Comparison of ENCODE assay signal across 18 cellular contexts in genomic region chr1:244369256-244370057, GRCh38.
DNase-seq lines count a peak whose midpoint lies in the region; ATAC-seq and TF ChIP-seq lines count a peak whose summit lies in the region.
"Had no signal": no experiment of that assay in that cellular context is flagged by ENCODE, and none has a peak within 500 bp of the region (broad histone marks: within the 10 kb centered on the region; RNA-seq: fewer than 3 reads in every experiment).

No MANE protein-coding gene starts in this region.

- TF ChIP-seq CTCF in mammary epithelial cell (conservative IDR thresholded peaks at IDR 0.05 in 1 of 2, IDR thresholded peaks at IDR 0.05 in 1 of 2; ENCODE audit: extremely low read depth in 1 of 2, insufficient read depth in 1 of 2, low read depth in 1 of 2, low read length in 2 of 2), result no peak

- no TSS peak for BruUV-seq in mammary epithelial cell (replicated peaks; lab: Mats Ljungman, UMichigan)

- no peaks in the 10 kb centered on the region for H3K27me3 ChIP-seq in mammary epithelial cell (ENCODE audit: insufficient read depth, low read length)
- H3K27me3 ChIP-seq in CD4-positive, alpha-beta memory T cell (ENCODE audit: insufficient read depth, low read length), result no peaks in the 10 kb centered on the region
- H3K27me3 ChIP-seq: ascending aorta had no signal

- H3K4me3 ChIP-seq in mammary epithelial cell (replicated peaks in 1 of 3; ENCODE audit: insufficient read depth in 1 of 3, low read depth in 2 of 3, low read length in 3 of 3), result no peak overlapping the region
- no peak overlapping the region for H3K4me3 ChIP-seq in CD4-positive, alpha-beta memory T cell (ENCODE audit: low read length in 2 of 2)
- H3K4me3 ChIP-seq: ascending aorta, lung had no signal

- no peak for TF ChIP-seq EP300 in Ishikawa (IDR thresholded peaks at IDR 0.05; ENCODE audit: borderline replicate concordance)

- ATAC-seq in memory B cell (ENCODE audit: low read depth) (peak; percentile 10), GM21825 (IDR thresholded peaks at IDR 0.05; ENCODE audit: unreplicated experiment) (no peak)

- H4K20me1 ChIP-seq in mammary epithelial cell (ENCODE audit: insufficient read depth, low read length), result no peaks in the 10 kb centered on the region

- H3K4me1 ChIP-seq in mammary epithelial cell (ENCODE audit: insufficient read depth, low read length), result peaks cover 17% of the 10 kb centered on the region
- no peaks in the 10 kb centered on the region for H3K4me1 ChIP-seq in CD4-positive, alpha-beta memory T cell (ENCODE audit: insufficient read depth, low read length)
- H3K4me1 ChIP-seq: ascending aorta had no signal

- no peak overlapping the region for H3K27ac Mint-ChIP-seq in memory B cell
- H3K27ac Mint-ChIP-seq in CD4-positive, alpha-beta memory T cell, result peak overlapping the region in 1 of 7 donors; percentile 26
- H3K27ac Mint-ChIP-seq: activated naive CD4-positive, alpha-beta T cell treated with anti-CD3 and anti-CD28 coated beads for 36 hours; nephron had no signal

- no peaks in the 10 kb centered on the region for H3K4me1 Mint-ChIP-seq in memory B cell
- H3K4me1 Mint-ChIP-seq in CD4-positive, alpha-beta memory T cell, result peaks cover 0 to 3% (median 0%) of the 10 kb centered on the region in 4 donors
- H3K4me1 Mint-ChIP-seq: immature natural killer cell, nephron had no signal

- POLR2A ChIA-PET in CD4-positive, alpha-beta memory T cell (lab: Charles Lee; ENCODE audit: partially characterized antibody), result no interaction called here

- dilution Hi-C loops in mammary epithelial cell (cut with HindIII; ENCODE audit: low sequenced_read_pairs), result no loop called here

- no peak overlapping the region for H3K4me2 ChIP-seq in mammary epithelial cell (ENCODE audit: insufficient read depth, low read depth, low read length)

- peaks cover 2% of the 10 kb centered on the region for H3K9me3 Mint-ChIP-seq in memory B cell
- H3K9me3 Mint-ChIP-seq in CD4-positive, alpha-beta memory T cell, result peaks cover 0 to 12% (median 6%) of the 10 kb centered on the region in 8 donors
- H3K9me3 Mint-ChIP-seq: immature natural killer cell had no signal

- H3K79me2 ChIP-seq in mammary epithelial cell (ENCODE audit: insufficient read depth, low read length), result no peaks in the 10 kb centered on the region

- TF ChIP-seq RAD21 in Ishikawa (IDR thresholded peaks at IDR 0.05; ENCODE audit: low read depth), result no peak

- peak overlapping the region; percentile 25 for H2AFZ ChIP-seq in mammary epithelial cell (ENCODE audit: low read depth, low read length)

- H3K36me3 ChIP-seq in mammary epithelial cell (ENCODE audit: insufficient read depth, low read length), result no peaks in the 10 kb centered on the region
- H3K36me3 ChIP-seq in CD4-positive, alpha-beta memory T cell (ENCODE audit: insufficient read depth, low read length), result no peaks in the 10 kb centered on the region
- H3K36me3 ChIP-seq: ascending aorta had no signal

- WGBS in mammary epithelial cell (ENCODE audit: low coverage, missing lambda C conversion rate), result 81% methylated on average over 18 of the region's 18 CpGs

- H3K36me3 Mint-ChIP-seq in memory B cell, result peaks cover 2% of the 10 kb centered on the region
- peaks cover 0 to 4% of the 10 kb centered on the region in 2 donors for H3K36me3 Mint-ChIP-seq in CD4-positive, alpha-beta memory T cell
- H3K36me3 Mint-ChIP-seq: immature natural killer cell had no signal

- no peak overlapping the region for H3K9ac ChIP-seq in mammary epithelial cell (ENCODE audit: insufficient read depth, low read length)

- no peaks in the 10 kb centered on the region for H3K27me3 Mint-ChIP-seq in memory B cell
- H3K27me3 Mint-ChIP-seq in CD4-positive, alpha-beta memory T cell, result no peaks in the 10 kb centered on the region

- in situ Hi-C loops in mammary epithelial cell (cut with MboI; ENCODE audit: low sequenced_read_pairs in 2 of 2), result no loop called here

- intact Hi-C loops in mammary epithelial cell (cut with micrococcal nuclease), result no loop called here
- intact Hi-C loops in CD4-positive, alpha-beta memory T cell (cut with micrococcal nuclease), result no loop called here

- peak; percentile 41 for DNase-seq in COR-L47 (lab: John Stamatoyannopoulos, UW)
- no peak for DNase-seq in mammary epithelial cell
- no peak for DNase-seq in memory B cell (ENCODE audit: low spot score in 2 of 2)
- no peak for DNase-seq in OCI-M2 (lab: John Stamatoyannopoulos, UW; ENCODE audit: unreplicated experiment)
- no peak for DNase-seq in CD4-positive, alpha-beta memory T cell
- no peak for DNase-seq in C1 segment of cervical spinal cord (lab: John Stamatoyannopoulos, UW)
- DNase-seq: activated CD4-positive, alpha-beta T cell treated with anti-CD3 and anti-CD28 coated beads for 4 hours; activated CD8-positive, alpha-beta memory T cell treated with anti-CD3 and anti-CD28 coated beads, Interleukin-2, amount 50 U/mL, for 4 hours; activated naive CD4-positive, alpha-beta T cell treated with anti-CD3 and anti-CD28 coated beads for 36 hours; DMS79; immature natural killer cell; NCI-H2227 treated with DMSO at 0.1 percent for 48 hours; T1000 had no signal

- no peak overlapping the region for H3K27ac ChIP-seq in mammary epithelial cell (ENCODE audit: insufficient read depth, low read depth, low read length)
- no peak overlapping the region for H3K27ac ChIP-seq in CD4-positive, alpha-beta memory T cell (ENCODE audit: low read depth, low read length)
- H3K27ac ChIP-seq: ascending aorta had no signal

- H3K4me3 Mint-ChIP-seq in memory B cell, result no peak overlapping the region
- H3K4me3 Mint-ChIP-seq in CD4-positive, alpha-beta memory T cell, result no peak overlapping the region
- H3K4me3 Mint-ChIP-seq: activated naive CD4-positive, alpha-beta T cell treated with anti-CD3 and anti-CD28 coated beads for 36 hours; immature natural killer cell; nephron had no signal

- CTCF ChIA-PET in mammary epithelial cell (lab: Charles Lee; ENCODE audit: low non-redundant PET), result no interaction called here
- CTCF ChIA-PET in CD4-positive, alpha-beta memory T cell (lab: Charles Lee; ENCODE audit: partially characterized antibody), result no interaction called here

- H3K9me3 ChIP-seq in mammary epithelial cell (replicated peaks; ENCODE audit: insufficient read depth, low read length), result no peaks in the 10 kb centered on the region
- H3K9me3 ChIP-seq in CD4-positive, alpha-beta memory T cell (ENCODE audit: control insufficient read depth in 1 of 2, low read length in 2 of 2), result no peaks in the 10 kb centered on the region
- H3K9me3 ChIP-seq: ascending aorta had no signal

TF ChIP-seq in Ishikawa, 13 proteins besides CTCF, POLR2A, EP300 and RAD21:
- TF ChIP-seq YY1 (IDR thresholded peaks at IDR 0.05; ENCODE audit: low read depth) (0 out of 2 replicates have a peak, but pooled peaks have one; percentile 54), CREB1 (IDR thresholded peaks at IDR 0.05; ENCODE audit: low read depth) (no peak), EGR1 (IDR thresholded peaks at IDR 0.05) (no peak), ZBTB7A (IDR thresholded peaks at IDR 0.05; ENCODE audit: low read depth) (no peak), TAF1 (IDR thresholded peaks at IDR 0.05; ENCODE audit: low read depth) (no peak), CEBPB (IDR thresholded peaks at IDR 0.05) (no peak; the same call in 1 of the 2 replicates), NFIC (IDR thresholded peaks at IDR 0.05) (no peak), MAX (IDR thresholded peaks at IDR 0.05) (peak; percentile 74), TCF12 (IDR thresholded peaks at IDR 0.05; ENCODE audit: low read depth) (0 out of 2 replicates have a peak, but pooled peaks have one; percentile 10), TEAD4 (IDR thresholded peaks at IDR 0.05) (no peak), FOXM1 (IDR thresholded peaks at IDR 0.05; ENCODE audit: borderline replicate concordance, low read depth) (no peak)
- TF ChIP-seq, protein P1, sequence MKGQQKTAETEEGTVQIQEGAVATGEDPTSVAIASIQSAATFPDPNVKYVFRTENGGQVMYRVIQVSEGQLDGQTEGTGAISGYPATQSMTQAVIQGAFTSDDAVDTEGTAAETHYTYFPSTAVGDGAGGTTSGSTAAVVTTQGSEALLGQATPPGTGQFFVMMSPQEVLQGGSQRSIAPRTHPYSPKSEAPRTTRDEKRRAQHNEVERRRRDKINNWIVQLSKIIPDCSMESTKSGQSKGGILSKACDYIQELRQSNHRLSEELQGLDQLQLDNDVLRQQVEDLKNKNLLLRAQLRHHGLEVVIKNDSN (IDR thresholded peaks at IDR 0.05), result peak; percentile 41; the same call in 1 of the 2 replicates
- TF ChIP-seq, protein P2, sequence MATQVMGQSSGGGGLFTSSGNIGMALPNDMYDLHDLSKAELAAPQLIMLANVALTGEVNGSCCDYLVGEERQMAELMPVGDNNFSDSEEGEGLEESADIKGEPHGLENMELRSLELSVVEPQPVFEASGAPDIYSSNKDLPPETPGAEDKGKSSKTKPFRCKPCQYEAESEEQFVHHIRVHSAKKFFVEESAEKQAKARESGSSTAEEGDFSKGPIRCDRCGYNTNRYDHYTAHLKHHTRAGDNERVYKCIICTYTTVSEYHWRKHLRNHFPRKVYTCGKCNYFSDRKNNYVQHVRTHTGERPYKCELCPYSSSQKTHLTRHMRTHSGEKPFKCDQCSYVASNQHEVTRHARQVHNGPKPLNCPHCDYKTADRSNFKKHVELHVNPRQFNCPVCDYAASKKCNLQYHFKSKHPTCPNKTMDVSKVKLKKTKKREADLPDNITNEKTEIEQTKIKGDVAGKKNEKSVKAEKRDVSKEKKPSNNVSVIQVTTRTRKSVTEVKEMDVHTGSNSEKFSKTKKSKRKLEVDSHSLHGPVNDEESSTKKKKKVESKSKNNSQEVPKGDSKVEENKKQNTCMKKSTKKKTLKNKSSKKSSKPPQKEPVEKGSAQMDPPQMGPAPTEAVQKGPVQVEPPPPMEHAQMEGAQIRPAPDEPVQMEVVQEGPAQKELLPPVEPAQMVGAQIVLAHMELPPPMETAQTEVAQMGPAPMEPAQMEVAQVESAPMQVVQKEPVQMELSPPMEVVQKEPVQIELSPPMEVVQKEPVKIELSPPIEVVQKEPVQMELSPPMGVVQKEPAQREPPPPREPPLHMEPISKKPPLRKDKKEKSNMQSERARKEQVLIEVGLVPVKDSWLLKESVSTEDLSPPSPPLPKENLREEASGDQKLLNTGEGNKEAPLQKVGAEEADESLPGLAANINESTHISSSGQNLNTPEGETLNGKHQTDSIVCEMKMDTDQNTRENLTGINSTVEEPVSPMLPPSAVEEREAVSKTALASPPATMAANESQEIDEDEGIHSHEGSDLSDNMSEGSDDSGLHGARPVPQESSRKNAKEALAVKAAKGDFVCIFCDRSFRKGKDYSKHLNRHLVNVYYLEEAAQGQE (IDR thresholded peaks at IDR 0.05; ENCODE audit: low read depth), result no peak
